21 cellular contexts compared by ENCODE assay signal in genomic region chr3:132246212-132246611, GRCh38.
"Had no signal": no experiment of that assay in that cellular context is flagged by ENCODE, and none has a peak within 500 bp of the region (broad histone marks: within the 10 kb centered on the region; RNA-seq: fewer than 3 reads in every experiment).

No MANE protein-coding gene starts in this region.

- H3K4me1 Mint-ChIP-seq: activated CD4-positive, alpha-beta memory T cell treated with anti-CD3 and anti-CD28 coated beads, Interleukin-2, amount 10 ng/mL, durations not matched to agents 7 days and 5 days; activated CD4-positive, alpha-beta T cell treated with anti-CD3 and anti-CD28 coated beads for 36 hours; activated T-helper 17 cell treated with anti-CD3 and anti-CD28 coated beads, Interleukin-2, amount 50 U/mL, for 72 hours had no signal

- H3K27ac ChIP-seq: cardiac muscle cell, PC-9, WERI-Rb-1 had no signal

- H3K27me3 ChIP-seq: cardiac muscle cell had no signal

- H3K36me3 ChIP-seq: cardiac muscle cell, WERI-Rb-1 had no signal

- ATAC-seq: activated CD4-positive, alpha-beta T cell treated with anti-CD3 and anti-CD28 coated beads for 36 hours; activated T-helper 17 cell treated with anti-CD3 and anti-CD28 coated beads, Interleukin-2, amount 50 U/mL, for 72 hours had no signal

- H3K4me3 Mint-ChIP-seq: activated CD4-positive, alpha-beta memory T cell treated with anti-CD3 and anti-CD28 coated beads, Interleukin-2, amount 10 ng/mL, durations not matched to agents 7 days and 5 days; activated CD4-positive, alpha-beta T cell treated with anti-CD3 and anti-CD28 coated beads for 36 hours; activated naive CD4-positive, alpha-beta T cell treated with anti-CD3 and anti-CD28 coated beads for 36 hours; activated naive CD8-positive, alpha-beta T cell; activated T-helper 17 cell treated with anti-CD3 and anti-CD28 coated beads, Interleukin-2, amount 50 U/mL, for 72 hours; brain; T-helper 1 cell treated with Interleukin-12 subunit alpha and Interleukin-12 subunit beta and Interleukin-4 antibody, amounts not matched to agents 30 μg/mL and 1 μg/mL, for 36 hours had no signal

- H2AFZ ChIP-seq: PC-9 had no signal

- DNase-seq: activated CD4-positive, alpha-beta memory T cell treated with anti-CD3 and anti-CD28 coated beads, Interleukin-2, amount 10 ng/mL, durations not matched to agents 7 days and 5 days; activated CD4-positive, alpha-beta T cell treated with anti-CD3 and anti-CD28 coated beads for 36 hours; activated CD4-positive, alpha-beta T cell treated with anti-CD3 and anti-CD28 coated beads, Interleukin-2, amount 50 U/mL, for 1 hour; activated gamma-delta T cell; activated naive CD4-positive, alpha-beta T cell treated with anti-CD3 and anti-CD28 coated beads for 36 hours; activated T-cell treated with anti-CD3 and anti-CD28 coated beads for 4 hours; activated T-cell treated with anti-CD3 and anti-CD28 coated beads, Interleukin-2, amount 50 U/mL, for 48 hours; amygdala; NCI-H1436 treated with DMSO at 0.1 percent for 48 hours; NCI-H187 treated with DMSO at 0.1 percent for 48 hours; NCI-H2081 treated with DMSO at 0.1 percent for 48 hours; NCI-H446; NCI-H524; SHP77 treated with DMSO at 0.1 percent for 48 hours; WERI-Rb-1 had no signal

- H3K4me2 ChIP-seq: PC-9 had no signal

- H3K9me3 Mint-ChIP-seq: activated CD4-positive, alpha-beta memory T cell treated with anti-CD3 and anti-CD28 coated beads, Interleukin-2, amount 10 ng/mL, durations not matched to agents 7 days and 5 days; activated naive CD4-positive, alpha-beta T cell treated with anti-CD3 and anti-CD28 coated beads for 36 hours; activated T-helper 17 cell treated with anti-CD3 and anti-CD28 coated beads, Interleukin-2, amount 50 U/mL, for 72 hours; T-helper 1 cell treated with Interleukin-12 subunit alpha and Interleukin-12 subunit beta and Interleukin-4 antibody, amounts not matched to agents 30 μg/mL and 1 μg/mL, for 36 hours had no signal

- H3K4me3 ChIP-seq: cardiac muscle cell, PC-9 had no signal

- H3K36me3 Mint-ChIP-seq: activated naive CD8-positive, alpha-beta T cell; brain had no signal

- H3K27me3 Mint-ChIP-seq: brain had no signal

- H3K27ac Mint-ChIP-seq: activated CD4-positive, alpha-beta memory T cell treated with anti-CD3 and anti-CD28 coated beads, Interleukin-2, amount 10 ng/mL, durations not matched to agents 7 days and 5 days; activated CD4-positive, alpha-beta T cell treated with anti-CD3 and anti-CD28 coated beads for 36 hours; activated naive CD4-positive, alpha-beta T cell treated with anti-CD3 and anti-CD28 coated beads for 36 hours; activated naive CD8-positive, alpha-beta T cell; activated T-helper 17 cell treated with anti-CD3 and anti-CD28 coated beads, Interleukin-2, amount 50 U/mL, for 72 hours; T-helper 1 cell treated with Interleukin-12 subunit alpha and Interleukin-12 subunit beta and Interleukin-4 antibody, amounts not matched to agents 30 μg/mL and 1 μg/mL, for 36 hours had no signal
